Comparison of ENCODE assay signal across 38 cellular contexts in the genomic region with DNA sequence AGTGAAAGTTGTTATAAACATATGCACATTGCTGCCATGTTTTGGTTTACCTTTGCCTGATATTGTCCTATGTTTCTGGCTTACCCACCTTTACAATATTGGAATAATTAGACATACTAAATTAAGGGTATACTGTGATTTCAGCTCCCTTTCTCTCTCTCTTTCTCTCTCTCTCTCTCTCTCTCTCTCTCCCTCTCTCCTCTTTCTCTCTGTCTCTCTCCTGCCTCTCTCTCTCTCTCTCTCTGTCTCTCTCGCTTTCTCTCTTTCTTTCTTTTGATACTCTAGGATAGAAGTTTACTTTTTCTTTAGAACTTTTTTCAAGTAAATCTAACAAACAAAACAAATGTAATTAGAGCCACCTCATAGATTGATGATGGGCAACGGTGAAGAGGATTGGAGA.
"Had no signal": no experiment of that assay in that cellular context is flagged by ENCODE, and none has a peak within 500 bp of the region (broad histone marks: within the 10 kb centered on the region; RNA-seq: fewer than 3 reads in every experiment).

No MANE protein-coding gene starts in this region.

- H3K4me1 Mint-ChIP-seq: activated naive CD4-positive, alpha-beta T cell treated with anti-CD3 and anti-CD28 coated beads, Interleukin-2, amount 10 ng/mL, durations not matched to agents 7 days and 5 days; activated naive CD4-positive, alpha-beta T cell treated with anti-CD3 and anti-CD28 coated beads, Interleukin-2, amount 50 U/mL, for 24 hours; activated naive CD8-positive, alpha-beta T cell treated with anti-CD3 and anti-CD28 coated beads for 36 hours; activated naive CD8-positive, alpha-beta T cell treated with anti-CD3 and anti-CD28 coated beads, Interleukin-2, amount 10 ng/mL, durations not matched to agents 7 days and 5 days; activated naive CD8-positive, alpha-beta T cell treated with anti-CD3 and anti-CD28 coated beads, Interleukin-2, amount 50 U/mL, for 24 hours; activated T-helper 17 cell treated with anti-CD3 and anti-CD28 coated beads, Interleukin-2, amount 50 U/mL, for 72 hours; central memory CD8-positive, alpha-beta T cell had no signal

- H3K27me3 Mint-ChIP-seq: activated naive CD4-positive, alpha-beta T cell treated with anti-CD3 and anti-CD28 coated beads, Interleukin-2, amount 10 ng/mL, durations not matched to agents 7 days and 5 days; activated naive CD4-positive, alpha-beta T cell treated with anti-CD3 and anti-CD28 coated beads, Interleukin-2, amount 50 U/mL, for 24 hours; activated naive CD8-positive, alpha-beta T cell treated with anti-CD3 and anti-CD28 coated beads, Interleukin-2, amount 10 ng/mL, durations not matched to agents 7 days and 5 days; activated naive CD8-positive, alpha-beta T cell treated with anti-CD3 and anti-CD28 coated beads, Interleukin-2, amount 50 U/mL, for 24 hours; activated T-cell treated with anti-CD3 and anti-CD28 coated beads, Interleukin-2, amount 50 U/mL, for 24 hours; brain had no signal

- H3K4me3 Mint-ChIP-seq: activated naive CD4-positive, alpha-beta T cell treated with anti-CD3 and anti-CD28 coated beads for 36 hours; activated naive CD4-positive, alpha-beta T cell treated with anti-CD3 and anti-CD28 coated beads, Interleukin-2, amount 10 ng/mL, durations not matched to agents 7 days and 5 days; activated naive CD4-positive, alpha-beta T cell treated with anti-CD3 and anti-CD28 coated beads, Interleukin-2, amount 50 U/mL, for 24 hours; activated naive CD8-positive, alpha-beta T cell; activated naive CD8-positive, alpha-beta T cell treated with anti-CD3 and anti-CD28 coated beads for 36 hours; activated naive CD8-positive, alpha-beta T cell treated with anti-CD3 and anti-CD28 coated beads, Interleukin-2, amount 10 ng/mL, durations not matched to agents 7 days and 5 days; activated naive CD8-positive, alpha-beta T cell treated with anti-CD3 and anti-CD28 coated beads, Interleukin-2, amount 50 U/mL, for 24 hours; activated T-cell treated with anti-CD3 and anti-CD28 coated beads, Interleukin-2, amount 50 U/mL, for 24 hours; activated T-cell treated with anti-CD3 and anti-CD28 coated beads, Interleukin-2, amount 50 U/mL, for 4 hours; activated T-cell treated with anti-CD3 and anti-CD28 coated beads, Interleukin-2, amount 50 U/mL, for 72 hours; activated T-helper 1 cell treated with anti-CD3 and anti-CD28 coated beads, Interleukin-12 subunit alpha, Interleukin-12 subunit beta, Interleukin-2, Interleukin-4 antibody, amounts not matched to agents 30 ng/mL and 10 ng/mL and 1 ng/mL, durations not matched to agents 14 hours and 24 hours and 36 hours; activated T-helper 17 cell treated with anti-CD3 and anti-CD28 coated beads, Interleukin-2, amount 50 U/mL, for 72 hours; brain; central memory CD8-positive, alpha-beta T cell had no signal

- DNase-seq: activated effector memory CD4-positive, alpha-beta T cell treated with anti-CD3 and anti-CD28 coated beads, Interleukin-2, amount 50 U/mL, for 16 hours; activated effector memory CD4-positive, alpha-beta T cell treated with Interleukin-2 at 50 U/mL for 16 hours; activated gamma-delta T cell; activated gamma-delta T cell treated with Interleukin-2 at 50 U/mL for 16 hours; activated naive CD4-positive, alpha-beta T cell; activated naive CD4-positive, alpha-beta T cell treated with anti-CD3 and anti-CD28 coated beads for 36 hours; activated naive CD4-positive, alpha-beta T cell treated with anti-CD3 and anti-CD28 coated beads, Interleukin-2, amount 10 ng/mL, durations not matched to agents 7 days and 5 days; activated naive CD4-positive, alpha-beta T cell treated with anti-CD3 and anti-CD28 coated beads, Interleukin-2, amount 50 U/mL, for 16 hours; activated naive CD4-positive, alpha-beta T cell treated with Interleukin-2 at 50 U/mL for 16 hours; activated naive CD8-positive, alpha-beta T cell treated with anti-CD3 and anti-CD28 coated beads for 36 hours; activated naive CD8-positive, alpha-beta T cell treated with anti-CD3 and anti-CD28 coated beads, Interleukin-2, amount 10 ng/mL, durations not matched to agents 7 days and 5 days; activated naive CD8-positive, alpha-beta T cell treated with anti-CD3 and anti-CD28 coated beads, Interleukin-2, amount 50 U/mL, for 24 hours; activated T-cell treated with anti-CD3 and anti-CD28 coated beads, Interleukin-2, amount 50 U/mL, for 1 hour; activated T-cell treated with anti-CD3 and anti-CD28 coated beads, Interleukin-2, amount 50 U/mL, for 24 hours; activated T-cell treated with anti-CD3 and anti-CD28 coated beads, Interleukin-2, amount 50 U/mL, for 4 hours; activated T-cell treated with anti-CD3 and anti-CD28 coated beads, Interleukin-2, amount 50 U/mL, for 48 hours; activated T-cell treated with anti-CD3 and anti-CD28 coated beads, Interleukin-2, amount 50 U/mL, for 72 hours; adrenal gland; amniotic stem cell; amygdala; anterior cingulate cortex; aorta; body of pancreas; brain microvascular endothelial cell; caudate nucleus; central memory CD4-positive, alpha-beta T cell; cerebellar nuclear complex had no signal

- ATAC-seq: activated naive CD4-positive, alpha-beta T cell treated with anti-CD3 and anti-CD28 coated beads, Interleukin-2, amount 50 U/mL, for 72 hours; activated naive CD8-positive, alpha-beta T cell treated with anti-CD3 and anti-CD28 coated beads, Interleukin-2, amount 50 U/mL, for 24 hours; activated T-cell treated with anti-CD3 and anti-CD28 coated beads, Interleukin-2, amount 50 U/mL, for 4 hours; activated T-cell treated with anti-CD3 and anti-CD28 coated beads, Interleukin-2, amount 50 U/mL, for 72 hours; activated T-helper 17 cell treated with anti-CD3 and anti-CD28 coated beads, Interleukin-2, amount 50 U/mL, for 72 hours; body of pancreas had no signal

- H3K4me1 ChIP-seq: adrenal gland, ascending aorta, body of pancreas, breast epithelium had no signal

- H3K36me3 ChIP-seq: adrenal gland, ascending aorta, brain microvascular endothelial cell, breast epithelium, cardiac muscle cell had no signal

- H3K27me3 ChIP-seq: adrenal gland, ascending aorta, body of pancreas, brain microvascular endothelial cell, breast epithelium, cardiac muscle cell had no signal

- H3K4me3 ChIP-seq: adrenal gland, ascending aorta, body of pancreas, breast epithelium, cardiac muscle cell had no signal

- H3K9me3 Mint-ChIP-seq: activated naive CD4-positive, alpha-beta T cell treated with anti-CD3 and anti-CD28 coated beads for 36 hours; activated naive CD4-positive, alpha-beta T cell treated with anti-CD3 and anti-CD28 coated beads, Interleukin-2, amount 10 ng/mL, durations not matched to agents 7 days and 5 days; activated naive CD4-positive, alpha-beta T cell treated with anti-CD3 and anti-CD28 coated beads, Interleukin-2, amount 50 U/mL, for 24 hours; activated naive CD4-positive, alpha-beta T cell treated with anti-CD3 and anti-CD28 coated beads, Interleukin-2, amount 50 U/mL, for 72 hours; activated naive CD8-positive, alpha-beta T cell treated with anti-CD3 and anti-CD28 coated beads for 36 hours; activated naive CD8-positive, alpha-beta T cell treated with anti-CD3 and anti-CD28 coated beads, Interleukin-2, amount 10 ng/mL, durations not matched to agents 7 days and 5 days; activated naive CD8-positive, alpha-beta T cell treated with anti-CD3 and anti-CD28 coated beads, Interleukin-2, amount 50 U/mL, for 24 hours; activated T-cell treated with anti-CD3 and anti-CD28 coated beads, Interleukin-2, amount 50 U/mL, for 24 hours; activated T-cell treated with anti-CD3 and anti-CD28 coated beads, Interleukin-2, amount 50 U/mL, for 4 hours; activated T-helper 1 cell treated with anti-CD3 and anti-CD28 coated beads, Interleukin-12 subunit alpha, Interleukin-12 subunit beta, Interleukin-2, Interleukin-4 antibody, amounts not matched to agents 30 ng/mL and 10 ng/mL and 1 ng/mL, durations not matched to agents 14 hours and 24 hours and 36 hours; activated T-helper 17 cell treated with anti-CD3 and anti-CD28 coated beads, Interleukin-2, amount 50 U/mL, for 72 hours; activated T-helper 2 cell treated with anti-CD3 and anti-CD28 coated beads, Interferon-gamma antibody, Interleukin-2, Interleukin-4, amounts not matched to agents 10 μg/mL and 5 μg/mL and 100 μg/mL, durations not matched to agents 14 hours and 24 hours and 36 hours; central memory CD8-positive, alpha-beta T cell had no signal

- H3K27ac Mint-ChIP-seq: activated naive CD4-positive, alpha-beta T cell treated with anti-CD3 and anti-CD28 coated beads for 36 hours; activated naive CD4-positive, alpha-beta T cell treated with anti-CD3 and anti-CD28 coated beads, Interleukin-2, amount 10 ng/mL, durations not matched to agents 7 days and 5 days; activated naive CD4-positive, alpha-beta T cell treated with anti-CD3 and anti-CD28 coated beads, Interleukin-2, amount 50 U/mL, for 24 hours; activated naive CD4-positive, alpha-beta T cell treated with anti-CD3 and anti-CD28 coated beads, Interleukin-2, amount 50 U/mL, for 72 hours; activated naive CD8-positive, alpha-beta T cell; activated naive CD8-positive, alpha-beta T cell treated with anti-CD3 and anti-CD28 coated beads for 36 hours; activated naive CD8-positive, alpha-beta T cell treated with anti-CD3 and anti-CD28 coated beads, Interleukin-2, amount 10 ng/mL, durations not matched to agents 7 days and 5 days; activated naive CD8-positive, alpha-beta T cell treated with anti-CD3 and anti-CD28 coated beads, Interleukin-2, amount 50 U/mL, for 24 hours; activated T-cell treated with anti-CD3 and anti-CD28 coated beads, Interleukin-2, amount 50 U/mL, for 24 hours; activated T-cell treated with anti-CD3 and anti-CD28 coated beads, Interleukin-2, amount 50 U/mL, for 72 hours; activated T-helper 1 cell treated with anti-CD3 and anti-CD28 coated beads, Interleukin-12 subunit alpha, Interleukin-12 subunit beta, Interleukin-2, Interleukin-4 antibody, amounts not matched to agents 30 ng/mL and 10 ng/mL and 1 ng/mL, durations not matched to agents 14 hours and 24 hours and 36 hours; activated T-helper 17 cell treated with anti-CD3 and anti-CD28 coated beads, Interleukin-2, amount 50 U/mL, for 72 hours; activated T-helper 2 cell treated with anti-CD3 and anti-CD28 coated beads, Interferon-gamma antibody, Interleukin-2, Interleukin-4, amounts not matched to agents 10 μg/mL and 5 μg/mL and 100 μg/mL, durations not matched to agents 14 hours and 24 hours and 36 hours; brain had no signal

- H3K36me3 Mint-ChIP-seq: activated naive CD4-positive, alpha-beta T cell treated with anti-CD3 and anti-CD28 coated beads, Interleukin-2, amount 10 ng/mL, durations not matched to agents 7 days and 5 days; activated naive CD4-positive, alpha-beta T cell treated with anti-CD3 and anti-CD28 coated beads, Interleukin-2, amount 50 U/mL, for 24 hours; activated naive CD4-positive, alpha-beta T cell treated with anti-CD3 and anti-CD28 coated beads, Interleukin-2, amount 50 U/mL, for 72 hours; activated naive CD8-positive, alpha-beta T cell; activated naive CD8-positive, alpha-beta T cell treated with anti-CD3 and anti-CD28 coated beads for 36 hours; activated naive CD8-positive, alpha-beta T cell treated with anti-CD3 and anti-CD28 coated beads, Interleukin-2, amount 10 ng/mL, durations not matched to agents 7 days and 5 days; brain had no signal

- H3K27ac ChIP-seq: adrenal gland, ascending aorta, body of pancreas, brain microvascular endothelial cell, breast epithelium, cardiac muscle cell had no signal

- H3K9me3 ChIP-seq: adrenal gland, ascending aorta, body of pancreas, breast epithelium had no signal
